9 cellular contexts compared by ENCODE assay signal in the genomic region with DNA sequence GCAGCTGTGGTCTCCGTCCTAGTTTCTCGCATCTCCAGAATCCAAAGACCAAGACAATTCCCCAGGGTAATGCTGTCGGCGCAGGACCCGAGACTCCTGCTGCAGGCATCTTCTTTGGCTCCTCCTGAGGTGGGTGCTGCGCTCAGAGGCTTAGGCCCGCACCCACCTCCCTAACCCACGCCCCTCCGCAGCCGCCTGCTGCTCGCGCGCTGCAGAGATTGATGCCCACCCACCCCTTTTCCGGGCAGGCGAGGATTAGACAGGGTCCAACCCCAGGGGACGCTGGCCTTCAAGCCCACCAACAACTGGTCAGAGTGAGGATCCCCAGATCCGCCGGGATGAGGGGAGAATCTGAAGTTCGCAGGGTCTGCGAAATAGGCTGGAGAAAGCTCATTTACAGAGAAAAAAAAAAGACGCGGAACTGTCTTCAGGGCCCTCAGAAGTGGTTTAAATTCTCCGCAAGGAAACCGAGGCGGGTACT. TPM values are rescaled to one million over a fixed set of nuclear protein-coding genes. Genes with fewer than 3 reads are reported as not detected.
A peak's percentile ranks its signal among the peaks of the same experiment; 100 is the strongest.
DNase-seq lines count a peak whose midpoint lies in the region; TF ChIP-seq lines count a peak whose summit lies in the region.
"Had no signal": no experiment of that assay in that cellular context is flagged by ENCODE, and none has a peak within 500 bp of the region (broad histone marks: within the 10 kb centered on the region; RNA-seq: fewer than 3 reads in every experiment).

No MANE protein-coding gene starts in this region.

- H3K9me3 Mint-ChIP-seq in Calu3 (ENCODE audit: low read depth, unreplicated experiment) = peaks cover 2% of the 10 kb centered on the region
- peaks cover 36% of the 10 kb centered on the region for H3K9me3 Mint-ChIP-seq in activated T-helper 1 cell treated with anti-CD3 and anti-CD28 coated beads, Interleukin-12 subunit alpha, Interleukin-12 subunit beta, Interleukin-2, Interleukin-4 antibody, amounts not matched to agents 30 ng/mL and 10 ng/mL and 1 ng/mL, durations not matched to agents 14 hours and 24 hours and 36 hours

- peak overlapping the region; percentile 38 for H3K9ac ChIP-seq in rectal smooth muscle tissue (ENCODE audit: low read length)

- H3K4me3 ChIP-seq in right atrium auricular region (peak overlapping the region; percentile 31 to 47), rectal smooth muscle tissue (ENCODE audit: low read length) (peak overlapping the region; percentile 68)

- H3K36me3 Mint-ChIP-seq in Calu3 (ENCODE audit: insufficient read depth, unreplicated experiment) = peaks cover 8% of the 10 kb centered on the region
- peaks cover 33% of the 10 kb centered on the region for H3K36me3 Mint-ChIP-seq in activated T-helper 1 cell treated with anti-CD3 and anti-CD28 coated beads, Interleukin-12 subunit alpha, Interleukin-12 subunit beta, Interleukin-2, Interleukin-4 antibody, amounts not matched to agents 30 ng/mL and 10 ng/mL and 1 ng/mL, durations not matched to agents 14 hours and 24 hours and 36 hours (ENCODE audit: low read depth)

- peaks cover 16% of the 10 kb centered on the region for H3K4me1 Mint-ChIP-seq in Calu3 (ENCODE audit: low read depth, unreplicated experiment)
- peaks cover 61% of the 10 kb centered on the region for H3K4me1 Mint-ChIP-seq in activated T-helper 1 cell treated with anti-CD3 and anti-CD28 coated beads, Interleukin-12 subunit alpha, Interleukin-12 subunit beta, Interleukin-2, Interleukin-4 antibody, amounts not matched to agents 30 ng/mL and 10 ng/mL and 1 ng/mL, durations not matched to agents 14 hours and 24 hours and 36 hours (ENCODE audit: low read depth)

- H3K27ac Mint-ChIP-seq in Calu3 (ENCODE audit: unreplicated experiment) = no peak overlapping the region
- H3K27ac Mint-ChIP-seq in activated T-helper 1 cell treated with anti-CD3 and anti-CD28 coated beads, Interleukin-12 subunit alpha, Interleukin-12 subunit beta, Interleukin-2, Interleukin-4 antibody, amounts not matched to agents 30 ng/mL and 10 ng/mL and 1 ng/mL, durations not matched to agents 14 hours and 24 hours and 36 hours = peak overlapping the region; percentile 40

- no TSS peak for BruUV-seq in Calu3 (replicated peaks; lab: Mats Ljungman, UMichigan)

- H3K4me1 ChIP-seq in right atrium auricular region (peaks cover 0 to 25% of the 10 kb centered on the region in 2 donors), rectal smooth muscle tissue (ENCODE audit: control insufficient read depth, insufficient read depth, low read length) (peaks cover 10% of the 10 kb centered on the region)

- CTCF ChIA-PET in Calu3 (lab: Charles Lee) = no interaction called here

- peak overlapping the region; percentile 73 to 79 for H3K27ac ChIP-seq in right atrium auricular region
- peak overlapping the region; percentile 22 for H3K27ac ChIP-seq in rectal smooth muscle tissue (ENCODE audit: low read depth, low read length)

- intact Hi-C loops in Calu3 (cut with micrococcal nuclease; ENCODE audit: unreplicated experiment) = no loop called here
- intact Hi-C loops in activated T-helper 1 cell treated with anti-CD3 and anti-CD28 coated beads, Interleukin-12 subunit alpha, Interleukin-12 subunit beta, Interleukin-2, Interleukin-4 antibody, amounts not matched to agents 30 ng/mL and 10 ng/mL and 1 ng/mL, durations not matched to agents 14 hours and 24 hours and 36 hours (cut with micrococcal nuclease) = no loop called here

- H3K27me3 ChIP-seq in right atrium auricular region = no peaks in the 10 kb centered on the region
- peaks cover 5% of the 10 kb centered on the region for H3K27me3 ChIP-seq in rectal smooth muscle tissue (ENCODE audit: control insufficient read depth, insufficient read depth, low read length)

- H3K36me3 ChIP-seq in right atrium auricular region = no peaks in the 10 kb centered on the region
- H3K36me3 ChIP-seq in rectal smooth muscle tissue (ENCODE audit: control insufficient read depth, insufficient read depth, low read length) = no peaks in the 10 kb centered on the region

- H3K9me3 ChIP-seq in right atrium auricular region = peaks cover 0 to 10% of the 10 kb centered on the region in 2 donors

- H3K4me3 Mint-ChIP-seq in Calu3 (ENCODE audit: low read depth, unreplicated experiment) = peak overlapping the region; percentile 73
- peak overlapping the region; percentile 91 for H3K4me3 Mint-ChIP-seq in activated T-helper 1 cell treated with anti-CD3 and anti-CD28 coated beads, Interleukin-12 subunit alpha, Interleukin-12 subunit beta, Interleukin-2, Interleukin-4 antibody, amounts not matched to agents 30 ng/mL and 10 ng/mL and 1 ng/mL, durations not matched to agents 14 hours and 24 hours and 36 hours

- DNase-seq in Calu3 (no peak), right atrium auricular region (ENCODE audit: low spot score) (no peak), LoVo (ENCODE audit: low spot score) (no peak), HuH-7.5 (ENCODE audit: low spot score) (no peak), T1000 (lab: John Stamatoyannopoulos, UW) (no peak), GM19238 (ENCODE audit: insufficient read length, low spot score) (no peak)
- no peak for DNase-seq in activated T-helper 1 cell treated with anti-CD3 and anti-CD28 coated beads, Interleukin-12 subunit alpha, Interleukin-12 subunit beta, Interleukin-2, Interleukin-4 antibody, amounts not matched to agents 30 ng/mL and 10 ng/mL and 1 ng/mL, durations not matched to agents 14 hours and 24 hours and 36 hours (ENCODE audit: low spot score)
- DNase-seq: NCI-H446 treated with DMSO at 0.1 percent for 48 hours had no signal

- H3K27me3 Mint-ChIP-seq in Calu3 (ENCODE audit: unreplicated experiment) = peaks cover 17% of the 10 kb centered on the region
- peaks cover 9% of the 10 kb centered on the region for H3K27me3 Mint-ChIP-seq in activated T-helper 1 cell treated with anti-CD3 and anti-CD28 coated beads, Interleukin-12 subunit alpha, Interleukin-12 subunit beta, Interleukin-2, Interleukin-4 antibody, amounts not matched to agents 30 ng/mL and 10 ng/mL and 1 ng/mL, durations not matched to agents 14 hours and 24 hours and 36 hours (ENCODE audit: insufficient read depth)

- no peak for TF ChIP-seq CTCF in Calu3 (IDR thresholded peaks at IDR 0.05; ENCODE audit: unreplicated experiment)
- no peak for TF ChIP-seq CTCF in right atrium auricular region (IDR thresholded peaks at IDR 0.05)

RNA-seq across cellular contexts. Expression of a gene that starts 27.9 kb away (rescaled TPM):
- total RNA-seq in Calu3 (2022) = 35.3 and 38.2 TPM in 2 replicates
- total RNA-seq in activated T-helper 1 cell treated with anti-CD3 and anti-CD28 coated beads, Interleukin-12 subunit alpha, Interleukin-12 subunit beta, Interleukin-2, Interleukin-4 antibody, amounts not matched to agents 30 ng/mL and 10 ng/mL and 1 ng/mL, durations not matched to agents 14 hours and 24 hours and 36 hours = 70.8 and 76.0 TPM in 2 replicates
- total RNA-seq in right atrium auricular region = 10 to 100 TPM; 19.8 to 20.8 TPM
